ENCODE assay signal across 14 cellular contexts in genomic region chr9:125534934-125535701, GRCh38.
"Had no signal": no experiment of that assay in that cellular context is flagged by ENCODE, and none has a peak within 500 bp of the region (broad histone marks: within the 10 kb centered on the region; RNA-seq: fewer than 3 reads in every experiment).

No MANE protein-coding gene starts in this region.

- H3K36me3 Mint-ChIP-seq: neural progenitor cell had no signal

- H3K27ac Mint-ChIP-seq: activated T-helper 17 cell treated with anti-CD3 and anti-CD28 coated beads, Interleukin-2, amount 50 U/mL, for 72 hours; neural progenitor cell; stimulated activated memory B cell treated with anti-CD40 and anti-IgM and Interleukin-4, amounts not matched to agents 10 μg/mL and 1 μg/mL and 100 μg/mL, for 72 hours; T-helper 2 cell treated with Interferon-gamma antibody and Interleukin-4, amounts not matched to agents 5 μg/mL and 100 μg/mL, for 36 hours had no signal

- H3K4me3 Mint-ChIP-seq: activated T-helper 17 cell treated with anti-CD3 and anti-CD28 coated beads, Interleukin-2, amount 50 U/mL, for 72 hours; neural progenitor cell; stimulated activated memory B cell treated with anti-CD40 and anti-IgM and Interleukin-4, amounts not matched to agents 10 μg/mL and 1 μg/mL and 100 μg/mL, for 72 hours; T-helper 2 cell treated with Interferon-gamma antibody and Interleukin-4, amounts not matched to agents 5 μg/mL and 100 μg/mL, for 36 hours had no signal

- H3K27ac ChIP-seq: gastroesophageal sphincter, neural progenitor cell, ovary, vagina had no signal

- H3K9me3 Mint-ChIP-seq: activated T-helper 17 cell treated with anti-CD3 and anti-CD28 coated beads, Interleukin-2, amount 50 U/mL, for 72 hours; neural progenitor cell; stimulated activated memory B cell treated with anti-CD40 and anti-IgM and Interleukin-4, amounts not matched to agents 10 μg/mL and 1 μg/mL and 100 μg/mL, for 72 hours; T-helper 2 cell treated with Interferon-gamma antibody and Interleukin-4, amounts not matched to agents 5 μg/mL and 100 μg/mL, for 36 hours had no signal

- DNase-seq: activated CD4-positive, alpha-beta T cell treated with anti-CD3 and anti-CD28 coated beads, Interleukin-2, amount 50 U/mL, for 4 hours; activated CD4-positive, CD25-positive, alpha-beta regulatory T cell treated with anti-CD3 and anti-CD28 coated beads, Interleukin-2, amount 50 U/mL, for 72 hours; activated naive CD4-positive, alpha-beta T cell treated with anti-CD3 and anti-CD28 coated beads, Interleukin-2, amount 50 U/mL, for 16 hours; erythroblast; hippocampal formation; ovary; stimulated activated CD4-positive, alpha-beta T cell treated with anti-CD3 and anti-CD28 coated beads, Interleukin-12 subunit alpha, Interleukin-12 subunit beta, amount 100 ng/mL, for 4 hours; SW 1271 had no signal

- ATAC-seq: activated T-helper 17 cell treated with anti-CD3 and anti-CD28 coated beads, Interleukin-2, amount 50 U/mL, for 72 hours; gastroesophageal sphincter; stimulated activated memory B cell treated with anti-CD40 and anti-IgM and Interleukin-4, amounts not matched to agents 10 μg/mL and 1 μg/mL and 100 μg/mL, for 72 hours had no signal

- H3K27me3 Mint-ChIP-seq: activated T-helper 17 cell treated with anti-CD3 and anti-CD28 coated beads, Interleukin-2, amount 50 U/mL, for 72 hours; stimulated activated memory B cell treated with anti-CD40 and anti-IgM and Interleukin-4, amounts not matched to agents 10 μg/mL and 1 μg/mL and 100 μg/mL, for 72 hours had no signal
